9 cellular contexts compared by ENCODE assay signal in genomic region chr6:41733349-41733706, GRCh38. TPM values are rescaled to one million over a fixed set of nuclear protein-coding genes. Genes with fewer than 3 reads are reported as not detected.
DNase-seq lines count a peak whose midpoint lies in the region; ATAC-seq and TF ChIP-seq lines count a peak whose summit lies in the region.
"Had no signal": no experiment of that assay in that cellular context is flagged by ENCODE, and none has a peak within 500 bp of the region (broad histone marks: within the 10 kb centered on the region; RNA-seq: fewer than 3 reads in every experiment).

No MANE protein-coding gene starts in this region.

- no peaks in the 10 kb centered on the region for H3K9me3 Mint-ChIP-seq in activated CD4-positive, alpha-beta T cell treated with anti-CD3 and anti-CD28 coated beads for 36 hours (ENCODE audit: low read depth)
- no peaks in the 10 kb centered on the region for H3K9me3 Mint-ChIP-seq in activated naive CD8-positive, alpha-beta T cell treated with anti-CD3 and anti-CD28 coated beads, Interleukin-2, amount 50 U/mL, for 24 hours

- TF ChIP-seq CTCF in kidney epithelial cell (IDR thresholded peaks at IDR 0.05; ENCODE audit: insufficient read depth, low read length, poor library complexity, severe bottlenecking): no peak
- TF ChIP-seq CTCF in testis (IDR thresholded peaks at IDR 0.05): no peak

- no peak overlapping the region for H3K27ac Mint-ChIP-seq in activated CD4-positive, alpha-beta T cell treated with anti-CD3 and anti-CD28 coated beads for 36 hours
- no peak overlapping the region for H3K27ac Mint-ChIP-seq in activated naive CD8-positive, alpha-beta T cell treated with anti-CD3 and anti-CD28 coated beads, Interleukin-2, amount 50 U/mL, for 24 hours

- TF ChIP-seq POLR2A in testis (IDR thresholded peaks at IDR 0.05): no peak

- H3K4me1 ChIP-seq in testis: peaks cover 12% of the 10 kb centered on the region

- intact Hi-C loops in activated CD4-positive, alpha-beta T cell treated with anti-CD3 and anti-CD28 coated beads for 36 hours (cut with DNase I, micrococcal nuclease): no loop called here
- intact Hi-C loops in testis (cut with DNase I; ENCODE audit: low total_unique reads): no loop called here

- H3K4me3 ChIP-seq in kidney epithelial cell (ENCODE audit: low read depth, low read length): peak overlapping the region; percentile 72
- peak overlapping the region; percentile 69 to 75 for H3K4me3 ChIP-seq in testis

- H3K4me1 Mint-ChIP-seq in activated CD4-positive, alpha-beta T cell treated with anti-CD3 and anti-CD28 coated beads for 36 hours: peaks cover 33% of the 10 kb centered on the region
- peaks cover 51% of the 10 kb centered on the region for H3K4me1 Mint-ChIP-seq in activated naive CD8-positive, alpha-beta T cell treated with anti-CD3 and anti-CD28 coated beads, Interleukin-2, amount 50 U/mL, for 24 hours

- H3K27me3 ChIP-seq in kidney epithelial cell (ENCODE audit: control insufficient read depth, insufficient read depth, low read length): peaks cover 5% of the 10 kb centered on the region
- no peaks in the 10 kb centered on the region for H3K27me3 ChIP-seq in testis

- no peaks in the 10 kb centered on the region for H3K36me3 Mint-ChIP-seq in activated CD4-positive, alpha-beta T cell treated with anti-CD3 and anti-CD28 coated beads for 36 hours (ENCODE audit: low read depth)
- no peaks in the 10 kb centered on the region for H3K36me3 Mint-ChIP-seq in activated naive CD8-positive, alpha-beta T cell treated with anti-CD3 and anti-CD28 coated beads, Interleukin-2, amount 50 U/mL, for 24 hours (ENCODE audit: low read depth)

- POLR2A ChIA-PET in activated CD4-positive, alpha-beta T cell treated with anti-CD3 and anti-CD28 coated beads for 36 hours (lab: Charles Lee): interaction anchor here (0.6 to 1.3 kb wide), 3 partner anchors 18 to 674 kb away, joined by 3 to 4 read pairs (median 3); no protein-coding TSS in a partner anchor

- DNase-seq in activated CD4-positive, alpha-beta T cell treated with anti-CD3 and anti-CD28 coated beads for 36 hours: no peak
- no peak for DNase-seq in activated CD4-positive, alpha-beta T cell treated with anti-CD3 and anti-CD28 coated beads for 1 hour
- DNase-seq in activated naive CD8-positive, alpha-beta T cell treated with anti-CD3 and anti-CD28 coated beads, Interleukin-2, amount 50 U/mL, for 24 hours: no peak
- DNase-seq in kidney epithelial cell (ENCODE audit: low read depth): no peak
- DNase-seq in testis: no peak
- no peak for DNase-seq in NCI-H2227 treated with DMSO at 0.1 percent for 48 hours (lab: John Stamatoyannopoulos, UW)
- no peak for DNase-seq in GM19240 (ENCODE audit: insufficient read length, low spot score)

- no peaks in the 10 kb centered on the region for H3K27me3 Mint-ChIP-seq in activated CD4-positive, alpha-beta T cell treated with anti-CD3 and anti-CD28 coated beads for 36 hours
- no peaks in the 10 kb centered on the region for H3K27me3 Mint-ChIP-seq in activated naive CD8-positive, alpha-beta T cell treated with anti-CD3 and anti-CD28 coated beads, Interleukin-2, amount 50 U/mL, for 24 hours

- H3K36me3 ChIP-seq in kidney epithelial cell (ENCODE audit: control insufficient read depth, insufficient read depth, low read length): no peaks in the 10 kb centered on the region
- H3K36me3 ChIP-seq in testis (ENCODE audit: low read depth, missing control alignments): no peaks in the 10 kb centered on the region

- no peak for ATAC-seq in activated CD4-positive, alpha-beta T cell treated with anti-CD3 and anti-CD28 coated beads for 36 hours
- ATAC-seq in activated naive CD8-positive, alpha-beta T cell treated with anti-CD3 and anti-CD28 coated beads, Interleukin-2, amount 50 U/mL, for 24 hours: no peak
- ATAC-seq in HG03139 (IDR thresholded peaks at IDR 0.05; ENCODE audit: unreplicated experiment): no peak

- H3K4me3 Mint-ChIP-seq in activated CD4-positive, alpha-beta T cell treated with anti-CD3 and anti-CD28 coated beads for 36 hours: peak overlapping the region; percentile 74
- peak overlapping the region; percentile 54 for H3K4me3 Mint-ChIP-seq in activated naive CD8-positive, alpha-beta T cell treated with anti-CD3 and anti-CD28 coated beads, Interleukin-2, amount 50 U/mL, for 24 hours

- no peaks in the 10 kb centered on the region for H3K9me3 ChIP-seq in testis

- CTCF ChIA-PET in activated CD4-positive, alpha-beta T cell treated with anti-CD3 and anti-CD28 coated beads for 36 hours (lab: Charles Lee): interaction anchor here (0.6 to 3.1 kb wide), 5 partner anchors 25 to 54 kb away, joined by 3 to 19 read pairs (median 7); partner anchors contain the start of gene TOMM6

- 30 to 39% methylated on average over 8 to 11 of the region's 11 CpGs for WGBS in testis, 2 donors

- H3K27ac ChIP-seq in testis: no peak overlapping the region

RNA-seq across cellular contexts. Expression of gene TFEB, which starts 2.1 kb away (rescaled TPM):
- total RNA-seq in activated CD4-positive, alpha-beta T cell treated with anti-CD3 and anti-CD28 coated beads for 36 hours: 1 to 10 TPM; 8.5 to 9.2 TPM
- total RNA-seq in kidney epithelial cell: 3.8 and 5.1 TPM in 2 replicates
- 1 to 10 TPM; 4.5 to 5.2 TPM for total RNA-seq in testis
- polyA plus RNA-seq in testis (ENCODE audit: insufficient read depth, low read depth, low replicate concordance): 6.3 TPM

RNA-seq across cellular contexts. Expression of gene PGC, which starts 13.9 kb away (rescaled TPM):
- not detected for total RNA-seq in activated CD4-positive, alpha-beta T cell treated with anti-CD3 and anti-CD28 coated beads for 36 hours
- total RNA-seq in kidney epithelial cell: not detected in 2 replicates
- total RNA-seq in testis: 1 to 10 TPM in 1 of 2 donors, not detected in 1; 1.3 TPM
- polyA plus RNA-seq in testis (ENCODE audit: insufficient read depth, low read depth, low replicate concordance): 0.42 TPM
- total RNA-seq: lung microvascular endothelial cell had no signal

RNA-seq across cellular contexts. Expression of gene FRS3, which starts 46.4 kb away (rescaled TPM):
- total RNA-seq in activated CD4-positive, alpha-beta T cell treated with anti-CD3 and anti-CD28 coated beads for 36 hours: 1 to 10 TPM; 4.8 to 5.6 TPM
- total RNA-seq in kidney epithelial cell (2.1 and 4.0 TPM in 2 replicates), testis (10 to 100 TPM; 33.4 to 34.1 TPM)
- 39.3 TPM for polyA plus RNA-seq in testis (ENCODE audit: insufficient read depth, low read depth, low replicate concordance)

RNA-seq across cellular contexts. Expression of gene PRICKLE4, which starts 47.3 kb away (rescaled TPM):
- not detected for total RNA-seq in activated CD4-positive, alpha-beta T cell treated with anti-CD3 and anti-CD28 coated beads for 36 hours
- total RNA-seq in kidney epithelial cell (not detected in 2 replicates), testis (10 to 100 TPM in 1 of 2 donors, 1 to 10 TPM in 1; 1.9 to 10.6 TPM)
- polyA plus RNA-seq in testis (ENCODE audit: insufficient read depth, low read depth, low replicate concordance): not detected

RNA-seq across cellular contexts. Expression of gene TOMM6, which starts 54.2 kb away (rescaled TPM):
- total RNA-seq in activated CD4-positive, alpha-beta T cell treated with anti-CD3 and anti-CD28 coated beads for 36 hours: 100 to 1,000 TPM; 282 to 345 TPM
- total RNA-seq in kidney epithelial cell: 125 and 143 TPM in 2 replicates
- total RNA-seq in testis: 100 to 1,000 TPM; 168 to 172 TPM
- 233 TPM for polyA plus RNA-seq in testis (ENCODE audit: insufficient read depth, low read depth, low replicate concordance)
